In the genomic region with DNA sequence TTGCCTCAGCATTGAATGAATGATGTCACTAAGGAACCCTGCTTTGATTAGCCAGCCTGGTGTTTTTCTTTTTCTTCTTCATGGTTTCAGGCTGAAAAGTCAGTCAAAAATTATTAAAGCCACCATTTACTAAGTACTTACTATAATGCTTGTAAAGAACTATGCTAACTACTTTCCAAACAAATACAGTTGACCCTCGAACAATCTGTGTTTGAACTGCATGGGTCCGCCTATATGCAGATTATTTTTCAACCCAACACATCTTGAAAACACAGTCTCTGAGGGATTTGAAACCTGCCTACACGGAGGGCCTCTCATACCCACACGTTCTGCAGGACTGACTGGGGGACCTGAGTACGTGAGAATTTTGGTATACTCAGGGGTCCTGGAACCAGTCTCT, we compare ENCODE assay signal across 20 cellular contexts.
DNase-seq lines count a peak whose midpoint lies in the region; ATAC-seq, FAIRE-seq and TF ChIP-seq lines count a peak whose summit lies in the region.
"Had no signal": no experiment of that assay in that cellular context is flagged by ENCODE, and none has a peak within 500 bp of the region (broad histone marks: within the 10 kb centered on the region; RNA-seq: fewer than 3 reads in every experiment).

No MANE protein-coding gene starts in this region.

- no peak for TF ChIP-seq POLR2A in A549 (IDR thresholded peaks at IDR 0.05; ENCODE audit: low read length)

- peaks cover 26 to 43% of the 10 kb centered on the region in 2 donors for H3K4me1 Mint-ChIP-seq in effector memory CD8-positive, alpha-beta T cell (ENCODE audit: low read depth in 2 of 2)

- no peak overlapping the region for H3K4me3 Mint-ChIP-seq in effector memory CD8-positive, alpha-beta T cell
- H3K4me3 Mint-ChIP-seq: B cell; CD4-positive, CD25-positive, alpha-beta regulatory T cell; CD8-positive, alpha-beta T cell had no signal

- H4K20me1 ChIP-seq in smooth muscle cell (ENCODE audit: low read depth): no peaks in the 10 kb centered on the region

- no peak for TF ChIP-seq RAD21 in A549 (conservative IDR thresholded peaks at IDR 0.05 in 1 of 2, IDR thresholded peaks at IDR 0.05 in 1 of 2)

- no peak overlapping the region for H2AFZ ChIP-seq in smooth muscle cell (ENCODE audit: low read depth)
- H2AFZ ChIP-seq: GM23248 had no signal

- 85% methylated on average over 5 of the region's 5 CpGs for WGBS in A549 (ENCODE audit: missing lambda C conversion rate)
- 86% methylated on average over 5 of the region's 5 CpGs for WGBS in smooth muscle cell (ENCODE audit: low lambda C conversion rate)

- TF ChIP-seq CTCF in A549 (IDR thresholded peaks at IDR 0.05): no peak
- TF ChIP-seq CTCF in HEK293 (tag by site-specific recombination; IDR thresholded peaks at IDR 0.05): no peak
- TF ChIP-seq CTCF in smooth muscle cell (IDR thresholded peaks at IDR 0.05; ENCODE audit: borderline replicate concordance, insufficient read depth, poor library complexity, severe bottlenecking): no peak

- H3K27me3 ChIP-seq in smooth muscle cell (ENCODE audit: low read depth): no peaks in the 10 kb centered on the region
- H3K27me3 ChIP-seq: BLaER1 had no signal

- H3F3A ChIP-seq in smooth muscle cell (ENCODE audit: low read depth): peaks cover 13% of the 10 kb centered on the region

- H3K27ac ChIP-seq in A549: peak overlapping the region; percentile 56 to 95
- H3K27ac ChIP-seq in HEK293 (ENCODE audit: extremely low read depth, low read depth, low read length): no peak overlapping the region
- peak overlapping the region; percentile 68 for H3K27ac ChIP-seq in smooth muscle cell (ENCODE audit: low read depth)
- H3K27ac ChIP-seq: BLaER1, C4-2B, GM23248 had no signal

- DNase-seq in A549 (ENCODE audit: low read depth in 1 of 2, low spot score in 1 of 2) (no peak), smooth muscle cell (lab: John Stamatoyannopoulos, UW; ENCODE audit: unreplicated experiment) (no peak)
- DNase-seq in effector memory CD8-positive, alpha-beta T cell: no peak
- DNase-seq: Caco-2; CD4-positive, CD25-positive, alpha-beta regulatory T cell; CD8-positive, alpha-beta T cell; DMS153; DND-41; GM23248; H7; HCEC 1CT had no signal

- H3K79me2 ChIP-seq in smooth muscle cell (ENCODE audit: low read depth): peaks cover 1% of the 10 kb centered on the region

- FAIRE-seq in A549 (lab: Jason Lieb, UNC): no peak
- FAIRE-seq: G401.6, GM12892, H1 had no signal

- H3K4me1 ChIP-seq in A549: peaks cover 80% of the 10 kb centered on the region
- no peaks in the 10 kb centered on the region for H3K4me1 ChIP-seq in HEK293 (ENCODE audit: control insufficient read depth, insufficient read depth, low read length)
- H3K4me1 ChIP-seq in smooth muscle cell (ENCODE audit: low read depth): peaks cover 17% of the 10 kb centered on the region

- no peak for TF ChIP-seq EP300 in A549 (IDR thresholded peaks at IDR 0.05)

- H3K9me3 ChIP-seq in A549 (no peaks in the 10 kb centered on the region), HEK293 (ENCODE audit: control insufficient read depth, insufficient read depth, low read depth, low read length) (no peaks in the 10 kb centered on the region), smooth muscle cell (replicated peaks; ENCODE audit: low read depth) (no peaks in the 10 kb centered on the region)
- H3K9me3 ChIP-seq: BLaER1, Caco-2 had no signal

- CTCF ChIA-PET in A549 (lab: Yijun Ruan, JAX): no interaction called here
- CTCF ChIA-PET in HEK293 (lab: Yijun Ruan, JAX): no interaction called here

- H3K36me3 ChIP-seq in HEK293 (ENCODE audit: control insufficient read depth in 2 of 2, insufficient read depth in 1 of 2, low read length in 2 of 2): no peaks in the 10 kb centered on the region
- H3K36me3 ChIP-seq in smooth muscle cell (ENCODE audit: low read depth): no peaks in the 10 kb centered on the region

- H3K4me2 ChIP-seq in A549 (no peak overlapping the region), smooth muscle cell (no peak overlapping the region)
- H3K4me2 ChIP-seq: BLaER1 had no signal

- H3K9me3 Mint-ChIP-seq in effector memory CD8-positive, alpha-beta T cell: no peaks in the 10 kb centered on the region
- H3K9me3 Mint-ChIP-seq: CD4-positive, CD25-positive, alpha-beta regulatory T cell; CD8-positive, alpha-beta T cell had no signal

- H3K27ac Mint-ChIP-seq in effector memory CD8-positive, alpha-beta T cell: peak overlapping the region; percentile 5 to 14
- H3K27ac Mint-ChIP-seq: B cell had no signal

- H3K4me3 ChIP-seq in A549 (no peak overlapping the region), HEK293 (ENCODE audit: low read depth, low read length) (no peak overlapping the region), smooth muscle cell (no peak overlapping the region)
- H3K4me3 ChIP-seq: BLaER1, GM23248 had no signal

- H3K27me3 Mint-ChIP-seq in effector memory CD8-positive, alpha-beta T cell: no peaks in the 10 kb centered on the region
- H3K27me3 Mint-ChIP-seq: B cell; CD4-positive, CD25-positive, alpha-beta regulatory T cell had no signal

- POLR2A ChIA-PET in A549 (lab: Yijun Ruan, JAX) (no interaction called here), HEK293 (lab: Yijun Ruan, JAX) (no interaction called here)

- H3K9ac ChIP-seq in smooth muscle cell (ENCODE audit: low read depth): no peak overlapping the region
- H3K9ac ChIP-seq: BLaER1, GM23248 had no signal

- ATAC-seq in A549 (no peak), GM21737 (IDR thresholded peaks at IDR 0.05; ENCODE audit: unreplicated experiment) (no peak), HG03097 (IDR thresholded peaks at IDR 0.05; ENCODE audit: low FRiP score, unreplicated experiment) (no peak)
- no peak for ATAC-seq in effector memory CD8-positive, alpha-beta T cell (replicated peaks)
- ATAC-seq: CD8-positive, alpha-beta T cell had no signal

- peaks cover 3% of the 10 kb centered on the region for H3K36me3 Mint-ChIP-seq in effector memory CD8-positive, alpha-beta T cell (ENCODE audit: insufficient read depth)

TF ChIP-seq in A549, 52 proteins besides CTCF, POLR2A, EP300 and RAD21 (continues in another document):
- TF ChIP-seq, protein P1, sequence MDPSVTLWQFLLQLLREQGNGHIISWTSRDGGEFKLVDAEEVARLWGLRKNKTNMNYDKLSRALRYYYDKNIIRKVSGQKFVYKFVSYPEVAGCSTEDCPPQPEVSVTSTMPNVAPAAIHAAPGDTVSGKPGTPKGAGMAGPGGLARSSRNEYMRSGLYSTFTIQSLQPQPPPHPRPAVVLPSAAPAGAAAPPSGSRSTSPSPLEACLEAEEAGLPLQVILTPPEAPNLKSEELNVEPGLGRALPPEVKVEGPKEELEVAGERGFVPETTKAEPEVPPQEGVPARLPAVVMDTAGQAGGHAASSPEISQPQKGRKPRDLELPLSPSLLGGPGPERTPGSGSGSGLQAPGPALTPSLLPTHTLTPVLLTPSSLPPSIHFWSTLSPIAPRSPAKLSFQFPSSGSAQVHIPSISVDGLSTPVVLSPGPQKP (IDR thresholded peaks at IDR 0.05; ENCODE audit: low read depth, low read length): no peak
- TF ChIP-seq RARB (CRISPR knock-in tag; IDR thresholded peaks at IDR 0.05) (no peak), FOSB (CRISPR knock-in tag; IDR thresholded peaks at IDR 0.05) (no peak), ESRRA (IDR thresholded peaks at IDR 0.05; ENCODE audit: borderline replicate concordance, low read length) (no peak), KDM5A (IDR thresholded peaks at IDR 0.05) (no peak), HEYL (CRISPR knock-in tag; IDR thresholded peaks at IDR 0.05) (no peak), MAX (IDR thresholded peaks at IDR 0.05) (no peak), FOSL2 (IDR thresholded peaks at IDR 0.05) (no peak), FOSL2 (CRISPR knock-in tag; IDR thresholded peaks at IDR 0.05) (no peak)

TF ChIP-seq in HEK293, 187 proteins besides CTCF, POLR2A, EP300 and RAD21:
- TF ChIP-seq ZNF548 (tag by site-specific recombination; IDR thresholded peaks at IDR 0.05) (no peak), ATF2 (tag by site-specific recombination; IDR thresholded peaks at IDR 0.05; ENCODE audit: low read depth) (0 out of 2 replicates have a peak, but pooled peaks have one; percentile 31)
